In the genomic region with DNA sequence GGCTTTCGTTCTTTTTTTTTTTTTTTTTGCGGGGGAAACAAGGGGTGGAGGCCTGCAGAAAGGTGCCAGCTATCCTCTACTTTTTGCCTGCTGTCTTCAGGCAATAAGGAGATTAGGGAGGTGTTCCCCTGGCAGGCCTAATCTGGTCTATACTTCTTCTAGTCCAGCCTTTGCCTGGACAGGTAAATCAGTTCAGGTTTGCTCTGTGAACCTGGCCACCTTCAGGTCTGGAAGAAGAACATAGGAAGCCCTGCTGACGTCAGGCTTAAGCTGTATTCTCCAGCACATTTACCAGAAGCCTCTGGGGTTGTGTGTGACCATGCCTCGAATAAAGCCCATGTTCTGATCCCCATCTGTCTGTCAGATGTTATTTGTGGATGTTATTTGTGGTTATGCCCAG, we compare ENCODE assay signal across 17 cellular contexts.
DNase-seq lines count a peak whose midpoint lies in the region; ATAC-seq and TF ChIP-seq lines count a peak whose summit lies in the region.
"Had no signal": no experiment of that assay in that cellular context is flagged by ENCODE, and none has a peak within 500 bp of the region (broad histone marks: within the 10 kb centered on the region; RNA-seq: fewer than 3 reads in every experiment).

No MANE protein-coding gene starts in this region.

- ATAC-seq in esophagus mucosa: peak; percentile 31
- ATAC-seq in mucosa of descending colon: peak; percentile 58
- ATAC-seq in HG03280 (IDR thresholded peaks at IDR 0.05; ENCODE audit: unreplicated experiment): no peak

- POLR2A ChIA-PET in HEK293 (lab: Yijun Ruan, JAX): no interaction called here

- peak overlapping the region; percentile 65 for H3K27ac ChIP-seq in HEK293 (ENCODE audit: extremely low read depth, low read depth, low read length)
- peak overlapping the region; percentile 42 for H3K27ac ChIP-seq in OCI-LY1 (ENCODE audit: low read depth, low read length, poor library complexity, severe bottlenecking)
- H3K27ac ChIP-seq: PC-9, SJCRH30 had no signal

- no peaks in the 10 kb centered on the region for H3F3A ChIP-seq in OCI-LY1 (ENCODE audit: insufficient read depth, low read length)

- no peak overlapping the region for H3K4me3 Mint-ChIP-seq in activated naive CD4-positive, alpha-beta T cell treated with anti-CD3 and anti-CD28 coated beads, Interleukin-2, amount 10 ng/mL, durations not matched to agents 7 days and 5 days
- H3K4me3 Mint-ChIP-seq: CD4-positive, CD25-positive, alpha-beta regulatory T cell had no signal

- H3K4me1 Mint-ChIP-seq in activated naive CD4-positive, alpha-beta T cell treated with anti-CD3 and anti-CD28 coated beads, Interleukin-2, amount 10 ng/mL, durations not matched to agents 7 days and 5 days: no peaks in the 10 kb centered on the region
- H3K4me1 Mint-ChIP-seq: CD4-positive, CD25-positive, alpha-beta regulatory T cell had no signal

- no peaks in the 10 kb centered on the region for H3K9me3 Mint-ChIP-seq in activated naive CD4-positive, alpha-beta T cell treated with anti-CD3 and anti-CD28 coated beads, Interleukin-2, amount 10 ng/mL, durations not matched to agents 7 days and 5 days

- H4K20me1 ChIP-seq in OCI-LY1 (ENCODE audit: insufficient read depth, low read length): no peaks in the 10 kb centered on the region

- H3K4me1 ChIP-seq in HEK293 (ENCODE audit: control insufficient read depth, insufficient read depth, low read length): peaks cover 20% of the 10 kb centered on the region
- H3K4me1 ChIP-seq in OCI-LY1 (ENCODE audit: insufficient read depth, low read length, severe bottlenecking): peaks cover 67% of the 10 kb centered on the region
- H3K4me1 ChIP-seq in mucosa of descending colon (ENCODE audit: low read depth): no peaks in the 10 kb centered on the region

- no peak overlapping the region for H3K4me3 ChIP-seq in HEK293 (ENCODE audit: low read depth, low read length)
- peak overlapping the region; percentile 40 for H3K4me3 ChIP-seq in OCI-LY1 (ENCODE audit: low read depth, low read length, poor library complexity, severe bottlenecking)
- no peak overlapping the region for H3K4me3 ChIP-seq in mucosa of descending colon
- H3K4me3 ChIP-seq: HAP-1, PC-9, SJCRH30 had no signal

- H3K27me3 ChIP-seq in OCI-LY1 (ENCODE audit: insufficient read depth, low read length): no peaks in the 10 kb centered on the region
- H3K27me3 ChIP-seq: SJCRH30 had no signal

- DNase-seq in mucosa of descending colon (peak in 1 of 3 donors; percentile 13), ACHN (no peak), activated gamma-delta T cell (lab: John Stamatoyannopoulos, UW) (no peak)
- DNase-seq in activated naive CD4-positive, alpha-beta T cell treated with anti-CD3 and anti-CD28 coated beads, Interleukin-2, amount 10 ng/mL, durations not matched to agents 7 days and 5 days: no peak
- DNase-seq: CD4-positive, CD25-positive, alpha-beta regulatory T cell; KG1; NCI-H1092; NCI-H2029; NCI-H226; NCI-H82; PC-9; SJCRH30 had no signal

- CTCF ChIA-PET in HEK293 (lab: Yijun Ruan, JAX): interaction anchor here (0.6 kb wide), 1 partner anchor 654 kb away, joined by 7 read pairs; no protein-coding TSS in a partner anchor
- CTCF ChIA-PET in activated naive CD4-positive, alpha-beta T cell treated with anti-CD3 and anti-CD28 coated beads, Interleukin-2, amount 10 ng/mL, durations not matched to agents 7 days and 5 days (lab: Charles Lee): no interaction called here

- peaks cover 3% of the 10 kb centered on the region for H3K27me3 Mint-ChIP-seq in activated naive CD4-positive, alpha-beta T cell treated with anti-CD3 and anti-CD28 coated beads, Interleukin-2, amount 10 ng/mL, durations not matched to agents 7 days and 5 days

- no peaks in the 10 kb centered on the region for H3K36me3 Mint-ChIP-seq in activated naive CD4-positive, alpha-beta T cell treated with anti-CD3 and anti-CD28 coated beads, Interleukin-2, amount 10 ng/mL, durations not matched to agents 7 days and 5 days
- H3K36me3 Mint-ChIP-seq: CD4-positive, CD25-positive, alpha-beta regulatory T cell had no signal

- intact Hi-C loops in mucosa of descending colon (cut with DNase I, micrococcal nuclease): no loop called here

- peak overlapping the region; percentile 56 for H3K4me2 ChIP-seq in OCI-LY1 (ENCODE audit: low read length)
- H3K4me2 ChIP-seq: PC-9 had no signal

- peak overlapping the region; percentile 33; the same call in 1 of the 2 replicates for H3K9ac ChIP-seq in OCI-LY1 (ENCODE audit: low read length)

- no peak overlapping the region for H2AFZ ChIP-seq in OCI-LY1 (ENCODE audit: low read length)
- H2AFZ ChIP-seq: PC-9 had no signal

- TF ChIP-seq CTCF in HEK293 (tag by site-specific recombination; IDR thresholded peaks at IDR 0.05) (no peak), OCI-LY1 (IDR thresholded peaks at IDR 0.05; ENCODE audit: low read length) (no peak), mucosa of descending colon (IDR thresholded peaks at IDR 0.05) (no peak)

- H3K36me3 ChIP-seq in HEK293 (ENCODE audit: control insufficient read depth in 2 of 2, insufficient read depth in 1 of 2, low read length in 2 of 2) (no peaks in the 10 kb centered on the region), OCI-LY1 (ENCODE audit: insufficient read depth, low read length) (peaks cover 14% of the 10 kb centered on the region; the same call in 1 of the 2 replicates), mucosa of descending colon (ENCODE audit: low read depth) (no peaks in the 10 kb centered on the region)
- H3K36me3 ChIP-seq: HAP-1, SJCRH30 had no signal

- in situ Hi-C loops in ACHN (cut with HindIII; ENCODE audit: low pct_ligation_motif_present, low pct_unique_long_range_greater_than_20kb, low sequenced_read_pairs): no loop called here

- H3K9me3 ChIP-seq in HEK293 (ENCODE audit: control insufficient read depth, insufficient read depth, low read depth, low read length) (no peaks in the 10 kb centered on the region), OCI-LY1 (ENCODE audit: low read length) (peaks cover 1% of the 10 kb centered on the region), mucosa of descending colon (no peaks in the 10 kb centered on the region)
- H3K9me3 ChIP-seq: HAP-1, SJCRH30 had no signal

- no peaks in the 10 kb centered on the region for H3K9me2 ChIP-seq in OCI-LY1 (ENCODE audit: low read depth, low read length)

- H3K27ac Mint-ChIP-seq in activated naive CD4-positive, alpha-beta T cell treated with anti-CD3 and anti-CD28 coated beads, Interleukin-2, amount 10 ng/mL, durations not matched to agents 7 days and 5 days: no peak overlapping the region
- H3K27ac Mint-ChIP-seq: CD4-positive, CD25-positive, alpha-beta regulatory T cell had no signal

- peaks cover 85% of the 10 kb centered on the region for H3K79me2 ChIP-seq in OCI-LY1 (ENCODE audit: insufficient read depth, low read length)

TF ChIP-seq in HEK293, 187 proteins besides CTCF, POLR2A, EP300 and RAD21:
- no peak for TF ChIP-seq ZNF521 (tag by site-specific recombination; IDR thresholded peaks at IDR 0.05)
- no peak for TF ChIP-seq GLIS1 (tag by site-specific recombination; IDR thresholded peaks at IDR 0.05)
- no peak for TF ChIP-seq ZNF623 (tag by site-specific recombination; IDR thresholded peaks at IDR 0.05)
- no peak for TF ChIP-seq KLF9 (tag by site-specific recombination; IDR thresholded peaks at IDR 0.05; ENCODE audit: low read depth)
- TF ChIP-seq ZBTB17 (tag by site-specific recombination; IDR thresholded peaks at IDR 0.05): 0 out of 2 replicates have a peak, but pooled peaks have one; percentile 15
- TF ChIP-seq ZNF24 (tag by site-specific recombination; IDR thresholded peaks at IDR 0.05): no peak
TF ChIP-seq in HEK293: peak in this region for 1.
